Comparison of ENCODE assay signal across 26 cellular contexts in genomic region chr4:51960486-51960885, GRCh38. TPM values are rescaled to one million over a fixed set of nuclear protein-coding genes. Genes with fewer than 3 reads are reported as not detected.
"Had no signal": no experiment of that assay in that cellular context is flagged by ENCODE, and none has a peak within 500 bp of the region (broad histone marks: within the 10 kb centered on the region; RNA-seq: fewer than 3 reads in every experiment).

No MANE protein-coding gene starts in this region.

- FAIRE-seq: TTC549 had no signal

- ATAC-seq: activated CD8-positive, alpha-beta memory T cell treated with anti-CD3 and anti-CD28 coated beads, Interleukin-2, amount 10 ng/mL, durations not matched to agents 7 days and 5 days; activated CD8-positive, alpha-beta T cell treated with anti-CD3 and anti-CD28 coated beads for 36 hours; left cardiac atrium had no signal

- H3K27me3 ChIP-seq: hepatocyte, sigmoid colon, spleen, upper lobe of left lung had no signal

- DNase-seq: activated CD4-positive, alpha-beta T cell treated with anti-CD3 and anti-CD28 coated beads, Interleukin-2, amount 10 ng/mL, durations not matched to agents 7 days and 5 days; activated CD4-positive, CD25-positive, alpha-beta regulatory T cell treated with anti-CD3 and anti-CD28 coated beads, Interleukin-2, amount 50 U/mL, for 72 hours; activated CD8-positive, alpha-beta memory T cell treated with anti-CD3 and anti-CD28 coated beads, Interleukin-2, amount 10 ng/mL, durations not matched to agents 7 days and 5 days; activated CD8-positive, alpha-beta T cell treated with anti-CD3 and anti-CD28 coated beads for 36 hours; activated gamma-delta T cell treated with Interleukin-2 at 50 U/mL for 16 hours; activated T-cell treated with anti-CD3 and anti-CD28 coated beads for 4 hours; anterior cingulate cortex; central memory CD4-positive, alpha-beta T cell; dermis blood vessel endothelial cell; effector CD8-positive, alpha-beta T cell; foreskin melanocyte; glutamatergic neuron; left cardiac atrium; mesenchymal stem cell; occipital lobe; posterior cingulate gyrus; sigmoid colon; spleen; stimulated activated CD4-positive, alpha-beta T cell treated with anti-CD3 and anti-CD28 coated beads, Interleukin-4, amount 100 ng/mL, for 1 hour; stimulated activated naive CD4-positive, alpha-beta T cell treated with Interleukin-2 at 50 U/mL for 16 hours; upper lobe of left lung; WERI-Rb-1 had no signal

- H3K4me3 ChIP-seq: hepatocyte, sigmoid colon, spleen, thoracic aorta, upper lobe of left lung had no signal

- H3K36me3 ChIP-seq: sigmoid colon, spleen, thoracic aorta, upper lobe of left lung, WERI-Rb-1 had no signal

- H3K4me1 ChIP-seq: spleen, upper lobe of left lung had no signal

- H3K27ac ChIP-seq: hepatocyte, sigmoid colon, spleen, thoracic aorta, upper lobe of left lung, WERI-Rb-1 had no signal

- H3K9me3 ChIP-seq: sigmoid colon, thoracic aorta, upper lobe of left lung had no signal

RNA-seq across cellular contexts. Expression of gene LRRC66, which starts 59.7 kb away (rescaled TPM):
- total RNA-seq: lower leg skin had no signal
